ENCODE assay signal across 8 cellular contexts in the genomic region with DNA sequence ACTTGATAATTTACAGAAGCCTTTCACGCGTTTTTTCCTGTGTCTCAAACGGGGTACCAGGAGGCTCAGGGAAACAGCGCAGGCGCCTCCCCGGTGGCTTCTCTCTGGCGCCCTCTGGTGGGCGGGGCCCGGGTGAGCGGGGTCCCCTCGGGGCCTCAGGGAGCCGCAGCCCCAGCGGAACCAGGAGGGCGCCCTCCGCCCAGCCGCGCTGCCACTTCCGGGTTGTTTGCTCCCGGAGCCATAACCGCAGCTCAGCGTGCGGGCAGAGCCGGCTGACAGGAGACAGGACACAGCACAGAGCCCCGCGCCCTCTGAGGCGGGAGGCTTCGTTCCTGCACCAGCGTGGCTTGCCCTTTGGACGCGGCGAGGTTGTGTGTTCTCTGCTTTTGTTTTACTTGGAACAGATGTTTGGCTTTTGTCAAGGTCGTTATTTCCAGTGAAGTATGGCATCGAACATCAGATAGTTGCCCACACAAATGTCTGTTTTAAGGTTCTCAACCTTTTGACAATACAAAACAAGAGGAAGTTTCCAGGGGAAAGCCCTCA. TPM values are rescaled to one million over a fixed set of nuclear protein-coding genes. Genes with fewer than 3 reads are reported as not detected.
A peak's percentile ranks its signal among the peaks of the same experiment; 100 is the strongest.
DNase-seq lines count a peak whose midpoint lies in the region; ATAC-seq and TF ChIP-seq lines count a peak whose summit lies in the region.

No MANE protein-coding gene starts in this region.

- peaks cover 0 to 4% of the 10 kb centered on the region in 2 donors for H3K27me3 Mint-ChIP-seq in CD8-positive, alpha-beta memory T cell

- H3K27ac Mint-ChIP-seq in CD8-positive, alpha-beta memory T cell = peak overlapping the region in 5 of 8 donors; percentile 13 to 45 (median 38)

- TF ChIP-seq CTCF in foreskin fibroblast (IDR thresholded peaks at IDR 0.05; ENCODE audit: low read depth, low read length) = peak; percentile 91
- peak; percentile 76 for TF ChIP-seq CTCF in parathyroid adenoma (IDR thresholded peaks at IDR 0.05)
- TF ChIP-seq CTCF in tibial artery (IDR thresholded peaks at IDR 0.05) = peak; percentile 55 to 79

- intact Hi-C loops in tibial artery (cut with DNase I; ENCODE audit: low total_unique reads) = no loop called here

- peak overlapping the region; percentile 35 to 80 (median 50) for H3K4me3 Mint-ChIP-seq in CD8-positive, alpha-beta memory T cell

- peak overlapping the region; percentile 70 for H3K4me2 ChIP-seq in parathyroid adenoma (ENCODE audit: low read length)

- peaks cover 10% of the 10 kb centered on the region for H3K4me1 ChIP-seq in CD8-positive, alpha-beta memory T cell (ENCODE audit: insufficient read depth, low read length)
- H3K4me1 ChIP-seq in parathyroid adenoma (no peaks in the 10 kb centered on the region), tibial artery (peaks cover 0 to 11% (median 4%) of the 10 kb centered on the region in 4 donors)

- H3K36me3 Mint-ChIP-seq in CD8-positive, alpha-beta memory T cell = peaks cover 0 to 13% (median 0%) of the 10 kb centered on the region in 3 donors

- POLR2A ChIA-PET in CD8-positive, alpha-beta memory T cell (lab: Charles Lee) = interaction anchor here (0.6 kb wide), 1 partner anchor 114 kb away, joined by 4 read pairs; no protein-coding TSS in a partner anchor

- H3K4me3 ChIP-seq in CD8-positive, alpha-beta memory T cell (ENCODE audit: low read length) = peak overlapping the region; percentile 32
- peak overlapping the region; percentile 33 to 62 for H3K4me3 ChIP-seq in foreskin fibroblast (ENCODE audit: low read depth in 1 of 2, low read length in 2 of 2)
- peak overlapping the region; percentile 54 for H3K4me3 ChIP-seq in parathyroid adenoma (ENCODE audit: low read depth, low read length)
- H3K4me3 ChIP-seq in tibial artery = peak overlapping the region; percentile 42 to 51

- no peak overlapping the region for H3K9ac ChIP-seq in parathyroid adenoma

- CTCF ChIA-PET in CD8-positive, alpha-beta memory T cell (lab: Charles Lee) = interaction anchor here (0.7 to 2.1 kb wide), 7 partner anchors 9 to 191 kb away, joined by 3 to 21 read pairs (median 3); no protein-coding TSS in a partner anchor

- H3K9me3 Mint-ChIP-seq in CD8-positive, alpha-beta memory T cell = peaks cover 4 to 20% (median 8%) of the 10 kb centered on the region in 5 donors

- H3K27ac ChIP-seq in CD8-positive, alpha-beta memory T cell (ENCODE audit: low read depth, low read length) = no peak overlapping the region
- H3K27ac ChIP-seq in parathyroid adenoma = no peak overlapping the region
- no peak overlapping the region for H3K27ac ChIP-seq in tibial artery

- H3K9me3 ChIP-seq in CD8-positive, alpha-beta memory T cell (ENCODE audit: low read length) = no peaks in the 10 kb centered on the region
- no peaks in the 10 kb centered on the region for H3K9me3 ChIP-seq in parathyroid adenoma (ENCODE audit: control insufficient read depth, low read length)
- H3K9me3 ChIP-seq in tibial artery = peaks cover 0 to 20% (median 8%) of the 10 kb centered on the region in 3 donors

- no peaks in the 10 kb centered on the region for H3K79me2 ChIP-seq in parathyroid adenoma

- H3K36me3 ChIP-seq in CD8-positive, alpha-beta memory T cell (ENCODE audit: insufficient read depth, low read length) = no peaks in the 10 kb centered on the region
- H3K36me3 ChIP-seq in parathyroid adenoma (ENCODE audit: control insufficient read depth, insufficient read depth, low read length) (no peaks in the 10 kb centered on the region), tibial artery (no peaks in the 10 kb centered on the region)

- H3K4me1 Mint-ChIP-seq in CD8-positive, alpha-beta memory T cell = peaks cover 10 to 18% (median 14%) of the 10 kb centered on the region in 3 donors

- ATAC-seq in HG03457 (IDR thresholded peaks at IDR 0.05; ENCODE audit: unreplicated experiment) = peak; percentile 77

- H2AFZ ChIP-seq in parathyroid adenoma = peak overlapping the region; percentile 82

- no peaks in the 10 kb centered on the region for H3K27me3 ChIP-seq in CD8-positive, alpha-beta memory T cell (ENCODE audit: insufficient read depth, low read length, poor library complexity, severe bottlenecking)
- H3K27me3 ChIP-seq in parathyroid adenoma (ENCODE audit: control insufficient read depth, insufficient read depth, low read length) (no peaks in the 10 kb centered on the region), tibial artery (no peaks in the 10 kb centered on the region)

- DNase-seq in CD8-positive, alpha-beta memory T cell = peak; percentile 80 to 89 (median 86)
- peak; percentile 61 for DNase-seq in GM19240 (ENCODE audit: insufficient read length, low spot score)
- peak; percentile 88 for DNase-seq in RKO (ENCODE audit: low spot score)
- DNase-seq in activated T-helper 1 cell treated with anti-CD3 and anti-CD28 coated beads, Interleukin-2, amount 50 U/mL, for 16 hours (ENCODE audit: low read depth in 1 of 2, low spot score in 1 of 2) = peak; percentile 86 to 90
- DNase-seq in foreskin fibroblast = peak; percentile 49 to 83
- DNase-seq in tibial artery = peak; percentile 66 to 79

RNA-seq across cellular contexts. Expression of a gene that starts 6.9 kb away (rescaled TPM):
- under 1 TPM; 0.28 to 0.40 TPM for total RNA-seq in CD8-positive, alpha-beta memory T cell
- polyA plus RNA-seq in CD8-positive, alpha-beta memory T cell = 0.68 TPM

RNA-seq across cellular contexts. Expression of a gene that starts 45.1 kb away (rescaled TPM):
- 1 to 10 TPM; 1.5 to 1.6 TPM for total RNA-seq in CD8-positive, alpha-beta memory T cell
- polyA plus RNA-seq in CD8-positive, alpha-beta memory T cell = 0.33 TPM
